3 cellular contexts compared by ENCODE assay signal in genomic region chr11:49230534-49230933, GRCh38. TPM values are rescaled to one million over a fixed set of nuclear protein-coding genes. Genes with fewer than 3 reads are reported as not detected.
"Had no signal": no experiment of that assay in that cellular context is flagged by ENCODE, and none has a peak within 500 bp of the region (broad histone marks: within the 10 kb centered on the region; RNA-seq: fewer than 3 reads in every experiment).

No MANE protein-coding gene starts in this region.

RNA-seq across cellular contexts. Expression of gene FOLH1, which starts 22.1 kb away (rescaled TPM):
- total RNA-seq: activated T-helper 17 cell treated with anti-CD3 and anti-CD28 coated beads, Interleukin-2, amount 50 U/mL, for 72 hours; naive thymus-derived CD4-positive, alpha-beta T cell had no signal
- polyA plus RNA-seq: mammary epithelial cell; naive thymus-derived CD4-positive, alpha-beta T cell had no signal
